In the genomic region with DNA sequence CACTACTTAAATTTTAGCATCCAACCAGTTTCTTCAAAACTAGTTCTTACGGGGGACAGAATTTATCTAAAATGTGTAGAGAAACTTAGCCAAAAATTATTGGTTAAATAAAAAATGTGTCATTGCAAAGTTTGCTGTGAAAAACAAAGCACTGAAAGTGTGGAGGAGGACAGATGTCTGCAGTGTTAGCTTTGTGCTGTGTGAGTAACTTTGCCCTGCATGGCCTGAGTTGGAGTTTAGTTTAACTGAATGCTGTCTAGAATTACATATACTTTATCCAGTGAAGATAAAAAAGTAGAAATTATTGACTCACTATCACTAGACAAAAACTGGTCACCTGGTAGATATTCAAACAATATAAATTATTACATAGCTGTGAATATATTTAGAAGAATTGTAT, we compare ENCODE assay signal across 32 cellular contexts.
"Had no signal": no experiment of that assay in that cellular context is flagged by ENCODE, and none has a peak within 500 bp of the region (broad histone marks: within the 10 kb centered on the region; RNA-seq: fewer than 3 reads in every experiment).

No MANE protein-coding gene starts in this region.

- H3K36me3 ChIP-seq: MG63 had no signal

- H3K27me3 ChIP-seq: MG63 had no signal

- H3K9me3 ChIP-seq: MG63 had no signal

- DNase-seq: Kasumi-1, MG63, MV-4-11, NCI-H1048, NCI-H1092, NCI-H1092 treated with DMSO at 0.1 percent for 48 hours, NCI-H1105, NCI-H1105 treated with DMSO at 0.1 percent for 48 hours, NCI-H1417, NCI-H1417 treated with DMSO at 0.1 percent for 48 hours, NCI-H1436, NCI-H1436 treated with DMSO at 0.1 percent for 48 hours, NCI-H146, NCI-H1694, NCI-H1694 treated with DMSO at 0.1 percent for 48 hours, NCI-H187, NCI-H187 treated with DMSO at 0.1 percent for 48 hours, NCI-H1930, NCI-H2029, NCI-H2029 treated with DMSO at 0.1 percent for 48 hours, NCI-H2081, NCI-H2081 treated with DMSO at 0.1 percent for 48 hours, NCI-H2171, NCI-H2171 treated with DMSO at 0.1 percent for 48 hours, NCI-H2227 treated with DMSO at 0.1 percent for 48 hours, NCI-H226, NCI-H345, NCI-H446, NCI-H446 treated with DMSO at 0.1 percent for 48 hours, NCI-H510A, NCI-H510A treated with DMSO at 0.1 percent for 48 hours, NCI-H524 had no signal

- H3K4me3 ChIP-seq: MG63 had no signal
